In genomic region chr15:70967646-70968045, GRCh38 we compare ENCODE assay signal across 31 cellular contexts.
"Had no signal": no experiment of that assay in that cellular context is flagged by ENCODE, and none has a peak within 500 bp of the region (broad histone marks: within the 10 kb centered on the region; RNA-seq: fewer than 3 reads in every experiment).

No MANE protein-coding gene starts in this region.

- H3K4me1 Mint-ChIP-seq: T-cell had no signal

- ATAC-seq: Panc1, Right ventricle myocardium inferior, SK-N-SH treated with all-trans-retinoic acid at 6 μM for 48 hours, T-cell had no signal

- H3K27me3 ChIP-seq: SJCRH30 had no signal

- DNase-seq: Karpas-422, MM.1S, MV-4-11, NCI-H1092, NCI-H1105, NCI-H1417 treated with DMSO at 0.1 percent for 48 hours, NCI-H1436 treated with DMSO at 0.1 percent for 48 hours, NCI-H1694 treated with DMSO at 0.1 percent for 48 hours, NCI-H187 treated with DMSO at 0.1 percent for 48 hours, NCI-H2029, NCI-H2081, NCI-H2171 treated with DMSO at 0.1 percent for 48 hours, NCI-H2227 treated with DMSO at 0.1 percent for 48 hours, NCI-H345, NCI-H446, NCI-H510A treated with DMSO at 0.1 percent for 48 hours, NCI-H524 treated with DMSO at 0.1 percent for 48 hours, NCI-H526 treated with DMSO at 0.1 percent for 48 hours, NCI-H774, PC-9, SHP77, SIG-M5, SJCRH30, T-cell had no signal

- H3K4me1 ChIP-seq: SJCRH30 had no signal

- FAIRE-seq: RCC 7860 had no signal

- H3K27ac Mint-ChIP-seq: T-cell had no signal

- H3K36me3 ChIP-seq: SJCRH30 had no signal

- H3K36me3 Mint-ChIP-seq: T-cell had no signal

- H3K4me2 ChIP-seq: KMS-11, PC-9 had no signal

- H3K27ac ChIP-seq: KMS-11, PC-9, RWPE1, SJCRH30, SK-N-MC had no signal

- H3K4me3 Mint-ChIP-seq: T-cell had no signal

- H3K4me3 ChIP-seq: PC-9, SJCRH30, SK-N-MC had no signal
